15 cellular contexts compared by ENCODE assay signal in the genomic region with DNA sequence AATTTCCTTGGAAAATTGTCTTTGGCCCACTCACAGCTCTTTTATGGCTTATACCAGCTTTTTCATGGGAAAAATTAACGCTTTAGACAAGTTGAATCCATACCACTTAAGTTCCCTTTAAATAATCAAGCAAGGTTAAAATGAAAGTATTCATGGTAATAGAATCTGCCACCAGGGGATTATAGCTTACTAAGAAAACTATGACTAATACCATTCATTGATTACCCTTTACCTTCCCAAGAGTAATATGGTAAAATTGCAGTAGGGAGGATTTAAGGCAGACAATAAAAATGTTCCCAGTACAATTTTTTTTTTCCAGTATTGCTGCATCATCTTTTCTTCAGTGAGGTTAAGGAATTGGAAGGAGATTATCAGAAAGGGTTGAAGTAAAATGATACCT.
"Had no signal": no experiment of that assay in that cellular context is flagged by ENCODE, and none has a peak within 500 bp of the region (broad histone marks: within the 10 kb centered on the region; RNA-seq: fewer than 3 reads in every experiment).

No MANE protein-coding gene starts in this region.

- ATAC-seq: activated CD8-positive, alpha-beta memory T cell treated with anti-CD3 and anti-CD28 coated beads, Interleukin-2, amount 10 ng/mL, durations not matched to agents 7 days and 5 days; stimulated activated naive CD8-positive, alpha-beta T cell treated with anti-CD3 and anti-CD28 coated beads, Interleukin-15, amount 100 ng/mL, for 72 hours had no signal

- H3K4me3 ChIP-seq: breast epithelium, esophagus muscularis mucosa, hepatocyte, thoracic aorta had no signal

- DNase-seq: activated CD4-positive, alpha-beta T cell treated with anti-CD3 and anti-CD28 coated beads, Interleukin-2, amount 50 U/mL, for 48 hours; activated CD8-positive, alpha-beta memory T cell treated with anti-CD3 and anti-CD28 coated beads, Interleukin-2, amount 10 ng/mL, durations not matched to agents 7 days and 5 days; activated effector memory CD4-positive, alpha-beta T cell treated with anti-CD3 and anti-CD28 coated beads, Interleukin-2, amount 50 U/mL, for 16 hours; activated T-cell treated with anti-CD3 and anti-CD28 coated beads, Interleukin-2, amount 50 U/mL, for 24 hours; anterior cingulate cortex; nephron progenitor cell; stimulated activated CD4-positive, alpha-beta T cell treated with anti-CD3 and anti-CD28 coated beads, Interleukin-4, amount 100 ng/mL, for 1 hour; stimulated activated CD8-positive, alpha-beta memory T cell treated with anti-CD3 and anti-CD28 coated beads, Interleukin-4, amount 100 ng/mL, for 48 hours; stimulated activated naive CD8-positive, alpha-beta T cell treated with anti-CD3 and anti-CD28 coated beads, Interleukin-15, amount 100 ng/mL, for 72 hours; T-helper 2 cell had no signal

- H3K36me3 Mint-ChIP-seq: activated CD8-positive, alpha-beta memory T cell treated with anti-CD3 and anti-CD28 coated beads, Interleukin-2, amount 10 ng/mL, durations not matched to agents 7 days and 5 days; activated naive CD8-positive, alpha-beta T cell had no signal

- H2AFZ ChIP-seq: hepatocyte had no signal

- H3K27me3 Mint-ChIP-seq: activated CD8-positive, alpha-beta memory T cell treated with anti-CD3 and anti-CD28 coated beads, Interleukin-2, amount 10 ng/mL, durations not matched to agents 7 days and 5 days; activated naive CD8-positive, alpha-beta T cell; activated T-cell treated with anti-CD3 and anti-CD28 coated beads, Interleukin-2, amount 50 U/mL, for 24 hours; stimulated activated naive CD8-positive, alpha-beta T cell treated with anti-CD3 and anti-CD28 coated beads, Interleukin-15, amount 100 ng/mL, for 72 hours had no signal

- H3K4me3 Mint-ChIP-seq: activated CD8-positive, alpha-beta memory T cell treated with anti-CD3 and anti-CD28 coated beads, Interleukin-2, amount 10 ng/mL, durations not matched to agents 7 days and 5 days; activated naive CD8-positive, alpha-beta T cell; activated T-cell treated with anti-CD3 and anti-CD28 coated beads, Interleukin-2, amount 50 U/mL, for 24 hours; nephron progenitor cell; stimulated activated naive CD8-positive, alpha-beta T cell treated with anti-CD3 and anti-CD28 coated beads, Interleukin-15, amount 100 ng/mL, for 72 hours had no signal

- H3K27ac ChIP-seq: breast epithelium, esophagus muscularis mucosa, hepatocyte, thoracic aorta had no signal

- H3K4me1 ChIP-seq: breast epithelium had no signal

- H3K27ac Mint-ChIP-seq: activated CD8-positive, alpha-beta memory T cell treated with anti-CD3 and anti-CD28 coated beads, Interleukin-2, amount 10 ng/mL, durations not matched to agents 7 days and 5 days; activated naive CD8-positive, alpha-beta T cell; activated T-cell treated with anti-CD3 and anti-CD28 coated beads, Interleukin-2, amount 50 U/mL, for 24 hours; nephron progenitor cell; stimulated activated naive CD8-positive, alpha-beta T cell treated with anti-CD3 and anti-CD28 coated beads, Interleukin-15, amount 100 ng/mL, for 72 hours had no signal

- H3K4me1 Mint-ChIP-seq: nephron progenitor cell; stimulated activated naive CD8-positive, alpha-beta T cell treated with anti-CD3 and anti-CD28 coated beads, Interleukin-15, amount 100 ng/mL, for 72 hours had no signal

- H3K9me3 Mint-ChIP-seq: activated T-cell treated with anti-CD3 and anti-CD28 coated beads, Interleukin-2, amount 50 U/mL, for 24 hours; nephron progenitor cell had no signal

- H3K27me3 ChIP-seq: breast epithelium, esophagus muscularis mucosa, hepatocyte had no signal

- H3K4me2 ChIP-seq: hepatocyte had no signal

- H3K36me3 ChIP-seq: breast epithelium, esophagus muscularis mucosa, thoracic aorta had no signal

- H3K79me2 ChIP-seq: hepatocyte had no signal

- H3K9me3 ChIP-seq: breast epithelium, esophagus muscularis mucosa, thoracic aorta had no signal
